In genomic region chr22:20206709-20207215, GRCh38 we compare ENCODE assay signal across 8 cellular contexts. TPM values are rescaled to one million over a fixed set of nuclear protein-coding genes. Genes with fewer than 3 reads are reported as not detected.
DNase-seq lines count a peak whose midpoint lies in the region; ATAC-seq, FAIRE-seq and TF ChIP-seq lines count a peak whose summit lies in the region.

No MANE protein-coding gene starts in this region.

- peaks cover 44% of the 10 kb centered on the region for H3K36me3 Mint-ChIP-seq in Calu3 (ENCODE audit: insufficient read depth, unreplicated experiment)
- H3K36me3 Mint-ChIP-seq in activated T-helper 17 cell treated with anti-CD3 and anti-CD28 coated beads, Interleukin-2, amount 50 U/mL, for 72 hours (ENCODE audit: low read depth), result no peaks in the 10 kb centered on the region

- H3K9ac ChIP-seq in kidney (ENCODE audit: low read length in 2 of 2), result peak overlapping the region; percentile 46 to 58

- DNase-seq in Calu3, result peak; percentile 44
- DNase-seq in kidney, result no peak
- DNase-seq in NCI-H146 (lab: John Stamatoyannopoulos, UW), result no peak
- no peak for DNase-seq in GDM1 (lab: John Stamatoyannopoulos, UW)
- no peak for DNase-seq in COLO829 (ENCODE audit: low spot score)

- no peaks in the 10 kb centered on the region for H3K36me3 ChIP-seq in kidney (ENCODE audit: control insufficient read depth in 1 of 2, insufficient read depth in 2 of 2, low read length in 2 of 2)
- H3K36me3 ChIP-seq in thymus (ENCODE audit: control insufficient read depth, insufficient read depth), result no peaks in the 10 kb centered on the region

- intact Hi-C loops in Calu3 (cut with micrococcal nuclease; ENCODE audit: unreplicated experiment) (no loop called here), kidney (cut with DNase I) (no loop called here)

- H3K9me3 ChIP-seq in kidney (ENCODE audit: control insufficient read depth in 1 of 2, low read length in 2 of 2) (no peaks in the 10 kb centered on the region), thymus (ENCODE audit: control insufficient read depth) (no peaks in the 10 kb centered on the region)

- TF ChIP-seq CTCF in Calu3 (IDR thresholded peaks at IDR 0.05; ENCODE audit: unreplicated experiment) (no peak), kidney (IDR thresholded peaks at IDR 0.05; ENCODE audit: borderline replicate concordance, extremely low read depth, insufficient read depth) (no peak)

- H3K9me3 Mint-ChIP-seq in Calu3 (ENCODE audit: low read depth, unreplicated experiment), result peaks cover 2% of the 10 kb centered on the region
- no peaks in the 10 kb centered on the region for H3K9me3 Mint-ChIP-seq in activated T-helper 17 cell treated with anti-CD3 and anti-CD28 coated beads, Interleukin-2, amount 50 U/mL, for 72 hours

- FAIRE-seq in kidney (lab: Jason Lieb, UNC), result no peak

- no TSS peak for BruUV-seq in Calu3 (replicated peaks; lab: Mats Ljungman, UMichigan)

- CTCF ChIA-PET in Calu3 (lab: Charles Lee), result no interaction called here

- H3K27ac ChIP-seq in kidney (ENCODE audit: low read depth in 2 of 2, low read length in 2 of 2) (peak overlapping the region; percentile 63 to 65), thymus (ENCODE audit: low read depth) (peak overlapping the region; percentile 54)

- H3K27me3 ChIP-seq in thymus (ENCODE audit: control insufficient read depth, insufficient read depth), result no peaks in the 10 kb centered on the region

- H3K27me3 Mint-ChIP-seq in Calu3 (ENCODE audit: unreplicated experiment), result peaks cover 1% of the 10 kb centered on the region
- no peaks in the 10 kb centered on the region for H3K27me3 Mint-ChIP-seq in activated T-helper 17 cell treated with anti-CD3 and anti-CD28 coated beads, Interleukin-2, amount 50 U/mL, for 72 hours

- H3K4me1 ChIP-seq in kidney (ENCODE audit: control insufficient read depth in 1 of 2, insufficient read depth in 1 of 2, low read depth in 1 of 2, low read length in 2 of 2), result peaks cover 16 to 28% of the 10 kb centered on the region in 2 donors
- H3K4me1 ChIP-seq in thymus (ENCODE audit: control insufficient read depth, insufficient read depth, low read length), result peaks cover 6% of the 10 kb centered on the region

- H3K4me1 Mint-ChIP-seq in Calu3 (ENCODE audit: low read depth, unreplicated experiment), result peaks cover 30% of the 10 kb centered on the region
- H3K4me1 Mint-ChIP-seq in activated T-helper 17 cell treated with anti-CD3 and anti-CD28 coated beads, Interleukin-2, amount 50 U/mL, for 72 hours, result peaks cover 6% of the 10 kb centered on the region

- ATAC-seq in HG02885 (IDR thresholded peaks at IDR 0.05; ENCODE audit: poor library complexity, unreplicated experiment), result peak; percentile 21
- ATAC-seq in activated T-helper 17 cell treated with anti-CD3 and anti-CD28 coated beads, Interleukin-2, amount 50 U/mL, for 72 hours (replicated peaks), result peak; percentile 75

- H3K4me3 Mint-ChIP-seq in Calu3 (ENCODE audit: low read depth, unreplicated experiment), result peak overlapping the region; percentile 77
- H3K4me3 Mint-ChIP-seq in activated T-helper 17 cell treated with anti-CD3 and anti-CD28 coated beads, Interleukin-2, amount 50 U/mL, for 72 hours, result peak overlapping the region; percentile 87

- 72% methylated on average over 9 of the region's 9 CpGs for WGBS in thymus

- peak overlapping the region; percentile 67 for H3K27ac Mint-ChIP-seq in Calu3 (ENCODE audit: unreplicated experiment)
- peak overlapping the region; percentile 96 for H3K27ac Mint-ChIP-seq in activated T-helper 17 cell treated with anti-CD3 and anti-CD28 coated beads, Interleukin-2, amount 50 U/mL, for 72 hours

- H3K4me3 ChIP-seq in kidney (ENCODE audit: low read length in 2 of 2), result peak overlapping the region; percentile 47 to 56
- H3K4me3 ChIP-seq in thymus (ENCODE audit: low read length), result peak overlapping the region; percentile 64

RNA-seq across cellular contexts. Expression of gene CCDC188, which starts 55.9 kb away (rescaled TPM):
- total RNA-seq in Calu3 (2022) (not detected in 2 replicates), kidney (2.8 TPM)
- under 1 TPM; 0.32 to 0.77 TPM for total RNA-seq in activated T-helper 17 cell treated with anti-CD3 and anti-CD28 coated beads, Interleukin-2, amount 50 U/mL, for 72 hours
- polyA plus RNA-seq in kidney (ENCODE audit: insufficient read depth, low read depth, low replicate concordance) (0.54 TPM), thymus (0.84 TPM)
